ENCODE assay signal across 10 cellular contexts in the genomic region with DNA sequence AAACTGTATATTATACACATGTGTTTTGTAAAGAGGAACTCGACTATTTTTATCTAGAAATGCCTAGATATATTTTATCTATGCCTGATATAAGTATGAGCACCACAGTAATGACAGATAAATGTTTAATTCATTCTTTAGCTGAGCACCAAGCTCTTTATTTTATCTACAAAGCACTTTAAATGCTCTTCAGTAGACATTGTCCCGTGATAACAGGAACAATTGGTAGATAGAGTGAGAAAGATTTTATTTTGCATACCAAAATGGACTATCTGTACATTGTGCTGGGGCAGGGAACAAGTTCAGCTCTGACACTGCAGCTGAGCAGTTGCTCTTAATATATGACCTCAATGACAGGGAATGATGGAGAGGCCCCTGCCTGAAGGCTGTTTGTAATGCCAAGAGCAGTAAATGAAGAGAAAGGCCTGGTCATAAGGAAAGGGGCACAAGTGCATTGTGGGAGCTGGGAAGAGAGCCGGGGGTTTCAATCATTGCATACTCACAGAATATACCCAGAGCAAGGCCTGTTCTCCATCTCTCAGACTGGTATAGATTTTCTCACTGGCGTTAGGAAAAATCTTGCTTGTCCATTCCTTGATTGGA. TPM values are rescaled to one million over a fixed set of nuclear protein-coding genes. Genes with fewer than 3 reads are reported as not detected.
DNase-seq lines count a peak whose midpoint lies in the region; ATAC-seq and TF ChIP-seq lines count a peak whose summit lies in the region.
"Had no signal": no experiment of that assay in that cellular context is flagged by ENCODE, and none has a peak within 500 bp of the region (broad histone marks: within the 10 kb centered on the region; RNA-seq: fewer than 3 reads in every experiment).

No MANE protein-coding gene starts in this region.

- H3K4me1 ChIP-seq in CD4-positive, alpha-beta memory T cell (ENCODE audit: insufficient read depth, low read length): peaks cover 35% of the 10 kb centered on the region

- no peaks in the 10 kb centered on the region for H3K27me3 ChIP-seq in CD4-positive, alpha-beta memory T cell (ENCODE audit: insufficient read depth, low read length)

- H3K27ac ChIP-seq in CD4-positive, alpha-beta memory T cell (ENCODE audit: low read depth, low read length): peak overlapping the region; percentile 22

- TF ChIP-seq CTCF in WTC11 (IDR thresholded peaks at IDR 0.05) (no peak), mesothelial cell of epicardium (IDR thresholded peaks at IDR 0.05; ENCODE audit: unreplicated experiment) (no peak)

- no peaks in the 10 kb centered on the region for H3K9me3 ChIP-seq in CD4-positive, alpha-beta memory T cell (ENCODE audit: control insufficient read depth in 1 of 2, low read length in 2 of 2)

- H3K36me3 ChIP-seq in CD4-positive, alpha-beta memory T cell (ENCODE audit: insufficient read depth, low read length): no peaks in the 10 kb centered on the region

- ATAC-seq in GM21529 (IDR thresholded peaks at IDR 0.05; ENCODE audit: unreplicated experiment): peak; percentile 18
- ATAC-seq in WTC11: peak; percentile 9; the same call in 1 of the 2 replicates

- H3K27ac Mint-ChIP-seq in CD4-positive, alpha-beta memory T cell: peak overlapping the region; percentile 58 to 95 (median 89)
- H3K27ac Mint-ChIP-seq in WTC11 (peak overlapping the region; percentile 81; the same call in 1 of the 2 replicates), mesothelial cell of epicardium (peak overlapping the region; percentile 86)
- H3K27ac Mint-ChIP-seq: activated T-cell treated with anti-CD3 and anti-CD28 coated beads, Interleukin-2, amount 50 U/mL, for 72 hours had no signal

- H3K27me3 Mint-ChIP-seq in CD4-positive, alpha-beta memory T cell: no peaks in the 10 kb centered on the region
- H3K27me3 Mint-ChIP-seq in WTC11 (ENCODE audit: low read depth) (no peaks in the 10 kb centered on the region), mesothelial cell of epicardium (ENCODE audit: low read depth) (no peaks in the 10 kb centered on the region)

- no peak overlapping the region for H3K4me3 ChIP-seq in CD4-positive, alpha-beta memory T cell (ENCODE audit: low read length in 2 of 2)

- POLR2A ChIA-PET in CD4-positive, alpha-beta memory T cell (lab: Charles Lee; ENCODE audit: partially characterized antibody): interaction anchor here (1.2 to 6.2 kb wide), 4 partner anchors 14 to 57 kb away, joined by 3 to 62 read pairs (median 8); partner anchors contain the start of gene SEPTIN11
- POLR2A ChIA-PET in WTC11 (lab: Charles Lee): no interaction called here

- intact Hi-C loops in CD4-positive, alpha-beta memory T cell (cut with micrococcal nuclease): loop anchor here (1.0 kb wide), 1 partner anchor 13 kb away; no protein-coding TSS in a partner anchor
- intact Hi-C loops in head of caudate nucleus (cut with DNase I): no loop called here

- CTCF ChIA-PET in CD4-positive, alpha-beta memory T cell (lab: Charles Lee; ENCODE audit: partially characterized antibody): interaction anchor here (0.6 to 1.6 kb wide), 5 partner anchors 8 to 198 kb away, joined by 3 to 4 read pairs (median 4); no protein-coding TSS in a partner anchor
- CTCF ChIA-PET in WTC11 (lab: Charles Lee): interaction anchor here (0.6 to 1.6 kb wide), 3 partner anchors 21 to 197 kb away, joined by 3 to 5 read pairs (median 4); no protein-coding TSS in a partner anchor

- peak overlapping the region in 5 of 8 donors; percentile 46 to 78 (median 65) for H3K4me3 Mint-ChIP-seq in CD4-positive, alpha-beta memory T cell
- H3K4me3 Mint-ChIP-seq in WTC11 (no peak overlapping the region), mesothelial cell of epicardium (no peak overlapping the region)
- H3K4me3 Mint-ChIP-seq: activated T-cell treated with anti-CD3 and anti-CD28 coated beads, Interleukin-2, amount 50 U/mL, for 72 hours had no signal

- peaks cover 44 to 61% (median 54%) of the 10 kb centered on the region in 4 donors for H3K4me1 Mint-ChIP-seq in CD4-positive, alpha-beta memory T cell
- peaks cover 60% of the 10 kb centered on the region for H3K4me1 Mint-ChIP-seq in WTC11
- peaks cover 42% of the 10 kb centered on the region for H3K4me1 Mint-ChIP-seq in mesothelial cell of epicardium

- H3K36me3 Mint-ChIP-seq in CD4-positive, alpha-beta memory T cell: peaks cover 4 to 5% of the 10 kb centered on the region in 2 donors
- peaks cover 30% of the 10 kb centered on the region for H3K36me3 Mint-ChIP-seq in WTC11
- peaks cover 7% of the 10 kb centered on the region for H3K36me3 Mint-ChIP-seq in mesothelial cell of epicardium

- DNase-seq in CD4-positive, alpha-beta memory T cell: no peak
- DNase-seq in WTC11 (ENCODE audit: low spot score): no peak
- no peak for DNase-seq in mesothelial cell of epicardium (ENCODE audit: low spot score in 2 of 2, unreplicated experiment in 2 of 2)
- DNase-seq in head of caudate nucleus: no peak
- DNase-seq in RKO (ENCODE audit: low spot score): no peak
- DNase-seq in SW 1271 (lab: John Stamatoyannopoulos, UW): no peak
- no peak for DNase-seq in activated effector memory CD4-positive, alpha-beta T cell treated with anti-CD3 and anti-CD28 coated beads, Interleukin-2, amount 50 U/mL, for 16 hours
- DNase-seq: NCI-H82 had no signal

- no peaks in the 10 kb centered on the region for H3K9me3 Mint-ChIP-seq in CD4-positive, alpha-beta memory T cell
- no peaks in the 10 kb centered on the region for H3K9me3 Mint-ChIP-seq in WTC11
- H3K9me3 Mint-ChIP-seq in mesothelial cell of epicardium: no peaks in the 10 kb centered on the region
- H3K9me3 Mint-ChIP-seq: activated T-cell treated with anti-CD3 and anti-CD28 coated beads, Interleukin-2, amount 50 U/mL, for 72 hours had no signal

TF ChIP-seq in WTC11, 78 proteins besides CTCF, POLR2A, EP300 and RAD21:
- TF ChIP-seq ZNF671 (CRISPR knock-in tag; IDR thresholded peaks at IDR 0.05) (no peak), ESRRA (CRISPR knock-in tag; IDR thresholded peaks at IDR 0.05; ENCODE audit: borderline replicate concordance) (no peak), USF2 (CRISPR knock-in tag; IDR thresholded peaks at IDR 0.05) (no peak), ZNF512 (CRISPR knock-in tag; IDR thresholded peaks at IDR 0.05; ENCODE audit: borderline replicate concordance) (no peak), EMX1 (CRISPR knock-in tag; IDR thresholded peaks at IDR 0.05) (no peak), TCF7 (CRISPR knock-in tag; IDR thresholded peaks at IDR 0.05; ENCODE audit: low read depth) (no peak)
- TF ChIP-seq, protein P1, sequence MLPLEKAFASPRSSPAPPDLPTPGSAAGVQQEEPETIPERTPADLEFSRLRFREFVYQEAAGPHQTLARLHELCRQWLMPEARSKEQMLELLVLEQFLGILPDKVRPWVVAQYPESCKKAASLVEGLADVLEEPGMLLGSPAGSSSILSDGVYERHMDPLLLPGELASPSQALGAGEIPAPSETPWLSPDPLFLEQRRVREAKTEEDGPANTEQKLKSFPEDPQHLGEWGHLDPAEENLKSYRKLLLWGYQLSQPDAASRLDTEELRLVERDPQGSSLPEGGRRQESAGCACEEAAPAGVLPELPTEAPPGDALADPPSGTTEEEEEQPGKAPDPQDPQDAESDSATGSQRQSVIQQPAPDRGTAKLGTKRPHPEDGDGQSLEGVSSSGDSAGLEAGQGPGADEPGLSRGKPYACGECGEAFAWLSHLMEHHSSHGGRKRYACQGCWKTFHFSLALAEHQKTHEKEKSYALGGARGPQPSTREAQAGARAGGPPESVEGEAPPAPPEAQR (CRISPR knock-in tag; IDR thresholded peaks at IDR 0.05): no peak
- TF ChIP-seq, protein P2, sequence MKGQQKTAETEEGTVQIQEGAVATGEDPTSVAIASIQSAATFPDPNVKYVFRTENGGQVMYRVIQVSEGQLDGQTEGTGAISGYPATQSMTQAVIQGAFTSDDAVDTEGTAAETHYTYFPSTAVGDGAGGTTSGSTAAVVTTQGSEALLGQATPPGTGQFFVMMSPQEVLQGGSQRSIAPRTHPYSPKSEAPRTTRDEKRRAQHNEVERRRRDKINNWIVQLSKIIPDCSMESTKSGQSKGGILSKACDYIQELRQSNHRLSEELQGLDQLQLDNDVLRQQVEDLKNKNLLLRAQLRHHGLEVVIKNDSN (CRISPR knock-in tag; IDR thresholded peaks at IDR 0.05): no peak

RNA-seq across cellular contexts. Expression of gene SEPTIN11, which starts 57.3 kb away (rescaled TPM):
- total RNA-seq in CD4-positive, alpha-beta memory T cell: 10 to 100 TPM; 25.2 to 30.2 TPM
- polyA plus RNA-seq in CD4-positive, alpha-beta memory T cell: 10 to 100 TPM; 21.9 to 31.3 TPM
- 99.8 to 125 TPM (median 103 TPM) in 3 replicates for total RNA-seq in WTC11 (2021)
- 83.6 to 88.5 TPM (median 84.1 TPM) in 3 replicates for total RNA-seq in mesothelial cell of epicardium

Comparison
In these comparisons a context has a peak if more than half of its experiments do, and no peak if none do; other contexts are left out.
1. H3K4me3 Mint-ChIP-seq: peak in CD4-positive, alpha-beta memory T cell (5 of 8); none in WTC11 (single experiment) and mesothelial cell of epicardium (single experiment).
2. Peak in every context shown above with its lines, with median percentiles within 50 percentile points of each other: H3K27ac Mint-ChIP-seq.